15 cellular contexts compared by ENCODE assay signal in genomic region chr22:30217698-30218565, GRCh38. TPM values are rescaled to one million over a fixed set of nuclear protein-coding genes. Genes with fewer than 3 reads are reported as not detected.
DNase-seq lines count a peak whose midpoint lies in the region; ATAC-seq and TF ChIP-seq lines count a peak whose summit lies in the region.
"Had no signal": no experiment of that assay in that cellular context is flagged by ENCODE, and none has a peak within 500 bp of the region (broad histone marks: within the 10 kb centered on the region; RNA-seq: fewer than 3 reads in every experiment).

No MANE protein-coding gene starts in this region.

- POLR2A ChIA-PET in SK-N-SH (lab: Yijun Ruan, JAX), result no interaction called here

- H3K9me2 ChIP-seq in SK-N-SH, result no peaks in the 10 kb centered on the region
- no peaks in the 10 kb centered on the region for H3K9me2 ChIP-seq in hepatocyte (replicated peaks; ENCODE audit: insufficient read depth)

- peaks cover 67% of the 10 kb centered on the region for H3K4me1 Mint-ChIP-seq in T-helper 2 cell treated with Interferon-gamma antibody and Interleukin-4, amounts not matched to agents 5 μg/mL and 100 μg/mL, for 36 hours (ENCODE audit: low read depth)

- 78% methylated on average over 20 of the region's 23 CpGs for WGBS in SK-N-SH (ENCODE audit: low lambda C conversion rate)
- 82% methylated on average over 22 of the region's 23 CpGs for WGBS in hepatocyte (ENCODE audit: low lambda C conversion rate, missing lambda C conversion rate)
- WGBS in smooth muscle cell (ENCODE audit: low lambda C conversion rate), result 83% methylated on average over 23 of the region's 23 CpGs

- H3K4me2 ChIP-seq in SK-N-SH, result no peak overlapping the region
- H3K4me2 ChIP-seq in hepatocyte, result peak overlapping the region; percentile 13
- H3K4me2 ChIP-seq in smooth muscle cell, result no peak overlapping the region

- H3K79me2 ChIP-seq in SK-N-SH (ENCODE audit: insufficient read depth), result no peaks in the 10 kb centered on the region
- no peaks in the 10 kb centered on the region for H3K79me2 ChIP-seq in hepatocyte
- no peaks in the 10 kb centered on the region for H3K79me2 ChIP-seq in smooth muscle cell (ENCODE audit: low read depth)

- H3K27ac Mint-ChIP-seq in T-helper 2 cell treated with Interferon-gamma antibody and Interleukin-4, amounts not matched to agents 5 μg/mL and 100 μg/mL, for 36 hours, result peak overlapping the region; percentile 36

- H3K4me3 ChIP-seq in SK-N-SH (ENCODE audit: low read depth in 2 of 2, low read length in 1 of 2) (no peak overlapping the region), hepatocyte (no peak overlapping the region), smooth muscle cell (no peak overlapping the region)
- H3K4me3 ChIP-seq: K562 had no signal

- no peaks in the 10 kb centered on the region for H3K36me3 ChIP-seq in SK-N-SH (replicated peaks in 1 of 2; ENCODE audit: control insufficient read depth in 1 of 2, insufficient read depth in 2 of 2, low read length in 1 of 2)
- H3K36me3 ChIP-seq in hepatocyte (replicated peaks; ENCODE audit: insufficient read depth, low read depth), result no peaks in the 10 kb centered on the region
- H3K36me3 ChIP-seq in smooth muscle cell (ENCODE audit: low read depth), result no peaks in the 10 kb centered on the region

- H3K27me3 Mint-ChIP-seq in T-helper 2 cell treated with Interferon-gamma antibody and Interleukin-4, amounts not matched to agents 5 μg/mL and 100 μg/mL, for 36 hours (ENCODE audit: low read depth), result no peaks in the 10 kb centered on the region

- peaks cover 8% of the 10 kb centered on the region for H3F3A ChIP-seq in SK-N-SH (replicated peaks; ENCODE audit: insufficient read depth)
- H3F3A ChIP-seq in smooth muscle cell (ENCODE audit: low read depth), result no peaks in the 10 kb centered on the region

- H3K9me3 Mint-ChIP-seq in T-helper 2 cell treated with Interferon-gamma antibody and Interleukin-4, amounts not matched to agents 5 μg/mL and 100 μg/mL, for 36 hours, result no peaks in the 10 kb centered on the region

- no peak for TF ChIP-seq EP300 in SK-N-SH (IDR thresholded peaks at IDR 0.05; ENCODE audit: borderline replicate concordance in 1 of 2, low read depth in 1 of 2, low read length in 1 of 2)

- ATAC-seq in GM21723 (IDR thresholded peaks at IDR 0.05; ENCODE audit: unreplicated experiment), result no peak
- no peak for ATAC-seq in HG02981 (IDR thresholded peaks at IDR 0.05; ENCODE audit: unreplicated experiment)

- H3K4me1 ChIP-seq in SK-N-SH (ENCODE audit: control insufficient read depth in 1 of 2, insufficient read depth in 2 of 2, low read depth in 1 of 2, low read length in 1 of 2) (peaks cover 6 to 8% of the 10 kb centered on the region in 2 experiments; a peak in 3 of 4 replicates), hepatocyte (ENCODE audit: insufficient read depth) (peaks cover 18% of the 10 kb centered on the region), smooth muscle cell (ENCODE audit: low read depth) (no peaks in the 10 kb centered on the region)

- TF ChIP-seq RAD21 in SK-N-SH (IDR thresholded peaks at IDR 0.05; ENCODE audit: low read length), result no peak

- H3K9me3 ChIP-seq in SK-N-SH (no peaks in the 10 kb centered on the region), hepatocyte (ENCODE audit: low read depth) (no peaks in the 10 kb centered on the region), smooth muscle cell (replicated peaks; ENCODE audit: low read depth) (no peaks in the 10 kb centered on the region)

- H3K27ac ChIP-seq in SK-N-SH (ENCODE audit: low read depth in 2 of 2, low read length in 1 of 2) (peak overlapping the region in 1 of 2 experiments; percentile 60; a peak in 2 of 4 replicates), hepatocyte (peak overlapping the region; percentile 87), smooth muscle cell (ENCODE audit: low read depth) (no peak overlapping the region)

- no peak for TF ChIP-seq CTCF in SK-N-SH (IDR thresholded peaks at IDR 0.05)
- TF ChIP-seq CTCF in hepatocyte (IDR thresholded peaks at IDR 0.05; ENCODE audit: poor library complexity), result no peak
- no peak for TF ChIP-seq CTCF in smooth muscle cell (IDR thresholded peaks at IDR 0.05; ENCODE audit: borderline replicate concordance, insufficient read depth, poor library complexity, severe bottlenecking)

- peaks cover 1% of the 10 kb centered on the region for H3K36me3 Mint-ChIP-seq in T-helper 2 cell treated with Interferon-gamma antibody and Interleukin-4, amounts not matched to agents 5 μg/mL and 100 μg/mL, for 36 hours (ENCODE audit: low read depth)

- H4K20me1 ChIP-seq in SK-N-SH (ENCODE audit: insufficient read depth) (no peaks in the 10 kb centered on the region), hepatocyte (ENCODE audit: insufficient read depth, poor library complexity, severe bottlenecking) (no peaks in the 10 kb centered on the region), smooth muscle cell (ENCODE audit: low read depth) (no peaks in the 10 kb centered on the region)

- no peak overlapping the region for H3K4me3 Mint-ChIP-seq in T-helper 2 cell treated with Interferon-gamma antibody and Interleukin-4, amounts not matched to agents 5 μg/mL and 100 μg/mL, for 36 hours

- no peak overlapping the region for H3K9ac ChIP-seq in SK-N-SH
- no peak overlapping the region for H3K9ac ChIP-seq in smooth muscle cell (ENCODE audit: low read depth)

- no peak for DNase-seq in T-helper 2 cell treated with Interferon-gamma antibody and Interleukin-4, amounts not matched to agents 5 μg/mL and 100 μg/mL, for 36 hours (ENCODE audit: low spot score)
- DNase-seq in T-helper 2 cell (no peak), SK-N-SH (no peak), hepatocyte (ENCODE audit: low spot score) (no peak), smooth muscle cell (lab: John Stamatoyannopoulos, UW; ENCODE audit: unreplicated experiment) (no peak), COLO668 (lab: John Stamatoyannopoulos, UW; ENCODE audit: unreplicated experiment) (no peak)
- DNase-seq: 8988T, DMS153, NCI-H1694 treated with DMSO at 0.1 percent for 48 hours, retina, T1000 had no signal

- CTCF ChIA-PET in SK-N-SH (lab: Yijun Ruan, JAX), result no interaction called here

- H2AFZ ChIP-seq in SK-N-SH (ENCODE audit: low read depth), result no peak overlapping the region
- no peak overlapping the region for H2AFZ ChIP-seq in hepatocyte
- peak overlapping the region; percentile 36 for H2AFZ ChIP-seq in smooth muscle cell (ENCODE audit: low read depth)

- H3K27me3 ChIP-seq in SK-N-SH (ENCODE audit: insufficient read depth) (no peaks in the 10 kb centered on the region), hepatocyte (no peaks in the 10 kb centered on the region), smooth muscle cell (ENCODE audit: low read depth) (no peaks in the 10 kb centered on the region)

TF ChIP-seq in SK-N-SH, 30 proteins besides CTCF, POLR2A, EP300 and RAD21:
- TF ChIP-seq JUND (IDR thresholded peaks at IDR 0.05), result no peak
- no peak for TF ChIP-seq POLR2AphosphoS5 (IDR thresholded peaks at IDR 0.05; ENCODE audit: low read depth, low read length)
- peak; percentile 51 for TF ChIP-seq MAX (IDR thresholded peaks at IDR 0.05; ENCODE audit: low read depth)
- TF ChIP-seq NFIC (IDR thresholded peaks at IDR 0.05; ENCODE audit: borderline replicate concordance), result 0 out of 2 replicates have a peak, but pooled peaks have one; percentile 21
- peak; percentile 36; the same call in 1 of the 2 replicates for TF ChIP-seq TCF12 (IDR thresholded peaks at IDR 0.05)
- peak; percentile 66; the same call in 1 of the 2 replicates for TF ChIP-seq RXRA (IDR thresholded peaks at IDR 0.05; ENCODE audit: borderline replicate concordance, low read depth)

RNA-seq across cellular contexts. Expression of gene LIF, which starts 28.6 kb away (rescaled TPM):
- polyA plus RNA-seq in SK-N-SH (2012; rRNA removed) (24.6 and 36.5 TPM in 2 replicates), hepatocyte (8.2 and 14.8 TPM in 2 replicates), smooth muscle cell (28.9 and 31.2 TPM in 2 replicates)
- polyA plus RNA-seq in SK-N-SH (2012; cell fraction: cytosol; rRNA removed), result 3.6 and 4.4 TPM in 2 replicates
- polyA plus RNA-seq in SK-N-SH (2012; cell fraction: nucleus; rRNA removed), result 95.4 and 196 TPM in 2 replicates
- total RNA-seq in hepatocyte (13.4 and 21.1 TPM in 2 replicates), smooth muscle cell (29.9 and 40.6 TPM in 2 replicates)

RNA-seq across cellular contexts. Expression of gene OSM, which starts 48.7 kb away (rescaled TPM):
- not detected in 2 replicates for polyA plus RNA-seq in SK-N-SH (2012; rRNA removed)
- not detected in 2 replicates for polyA plus RNA-seq in SK-N-SH (2012; cell fraction: cytosol; rRNA removed)
- 0.02 and 0.12 TPM in 2 replicates for polyA plus RNA-seq in SK-N-SH (2012; cell fraction: nucleus; rRNA removed)
- total RNA-seq in hepatocyte, result 0.48 and 1.5 TPM in 2 replicates
- polyA plus RNA-seq in hepatocyte, result not detected in 2 replicates
- 0.27 and 1.5 TPM in 2 replicates for total RNA-seq in smooth muscle cell
- 0.14 and 1.0 TPM in 2 replicates for polyA plus RNA-seq in smooth muscle cell
- total RNA-seq: endothelial cell of umbilical vein, K562 had no signal
- polyA plus RNA-seq: endothelial cell of umbilical vein had no signal
